ENCODE assay signal across 10 cellular contexts in genomic region chr11:83073248-83073647, GRCh38. TPM values are rescaled to one million over a fixed set of nuclear protein-coding genes. Genes with fewer than 3 reads are reported as not detected.
A peak's percentile ranks its signal among the peaks of the same experiment; 100 is the strongest.
DNase-seq lines count a peak whose midpoint lies in the region; ATAC-seq and TF ChIP-seq lines count a peak whose summit lies in the region.
"Had no signal": no experiment of that assay in that cellular context is flagged by ENCODE, and none has a peak within 500 bp of the region (broad histone marks: within the 10 kb centered on the region; RNA-seq: fewer than 3 reads in every experiment).

No MANE protein-coding gene starts in this region.

- in situ Hi-C loops in astrocyte of the cerebellum (cut with HindIII; ENCODE audit: low sequenced_read_pairs): no loop called here

- TF ChIP-seq EP300 in tibial nerve (IDR thresholded peaks at IDR 0.05): no peak

- peak overlapping the region in 2 of 3 donors; percentile 78 to 85 for H3K4me3 ChIP-seq in breast epithelium
- H3K4me3 ChIP-seq in astrocyte of the cerebellum (ENCODE audit: low read depth, low read length): peak overlapping the region; percentile 90
- peak overlapping the region; percentile 76 to 84 (median 79) for H3K4me3 ChIP-seq in right lobe of liver
- peak overlapping the region in 2 of 4 donors; percentile 73 to 78 for H3K4me3 ChIP-seq in tibial nerve

- H3K9me3 ChIP-seq in breast epithelium: no peaks in the 10 kb centered on the region
- H3K9me3 ChIP-seq in right lobe of liver: no peaks in the 10 kb centered on the region
- H3K9me3 ChIP-seq in tibial nerve: no peaks in the 10 kb centered on the region

- H3K4me1 ChIP-seq in breast epithelium: peaks cover 0 to 3% of the 10 kb centered on the region in 2 donors
- peaks cover 0 to 34% (median 7%) of the 10 kb centered on the region in 4 donors for H3K4me1 ChIP-seq in right lobe of liver
- H3K4me1 ChIP-seq in tibial nerve: peaks cover 0 to 43% (median 24%) of the 10 kb centered on the region in 4 donors

- ATAC-seq in right lobe of liver: no peak

- no TSS peak for BruUV-seq in MCF 10A (replicated peaks; lab: Mats Ljungman, UMichigan)

- H3K27me3 Mint-ChIP-seq in MCF 10A (ENCODE audit: insufficient read depth, unreplicated experiment): no peaks in the 10 kb centered on the region

- CTCF ChIA-PET in MCF 10A (lab: Yijun Ruan, JAX): interaction anchor here (0.8 to 1.6 kb wide), 8 partner anchors 12 to 746 kb away, joined by 3 to 5 read pairs (median 3); no protein-coding TSS in a partner anchor

- H3K27me3 ChIP-seq in breast epithelium (no peaks in the 10 kb centered on the region), right lobe of liver (no peaks in the 10 kb centered on the region), tibial nerve (no peaks in the 10 kb centered on the region)

- TF ChIP-seq CTCF in breast epithelium (IDR thresholded peaks at IDR 0.05) (no peak), MCF 10A (IDR thresholded peaks at IDR 0.05; ENCODE audit: unreplicated experiment) (no peak), astrocyte of the cerebellum (IDR thresholded peaks at IDR 0.05; ENCODE audit: low read depth, low read length, missing control alignments) (no peak), right lobe of liver (IDR thresholded peaks at IDR 0.05) (no peak), tibial nerve (IDR thresholded peaks at IDR 0.05) (no peak)

- H3K27ac Mint-ChIP-seq in MCF 10A (ENCODE audit: low read depth, unreplicated experiment): no peak overlapping the region

- DNase-seq in breast epithelium (ENCODE audit: low spot score in 2 of 2): no peak
- no peak for DNase-seq in MCF 10A (ENCODE audit: unreplicated experiment)
- DNase-seq in astrocyte of the cerebellum (ENCODE audit: low read depth): no peak
- no peak for DNase-seq in right lobe of liver
- DNase-seq in tibial nerve (ENCODE audit: low spot score in 2 of 2): no peak
- no peak for DNase-seq in DMS114 treated with DMSO at 0.1 percent for 48 hours (lab: John Stamatoyannopoulos, UW; ENCODE audit: unreplicated experiment)
- no peak for DNase-seq in OCI-M1 (lab: John Stamatoyannopoulos, UW)
- no peak for DNase-seq in activated T-cell treated with anti-CD3 and anti-CD28 coated beads, Interleukin-2, amount 50 U/mL, for 1 hour
- DNase-seq: activated naive CD4-positive, alpha-beta T cell treated with Interleukin-2 at 50 U/mL for 16 hours; NCI-H2029 had no signal

- no peak overlapping the region for H3K4me3 Mint-ChIP-seq in MCF 10A (ENCODE audit: unreplicated experiment)

- WGBS in right lobe of liver (ENCODE audit: insufficient coverage, low coverage, low lambda C conversion rate, missing lambda C conversion rate): 80% methylated on average over 1 of the region's 1 CpG
- WGBS in tibial nerve, 2 donors: 73 to 82% methylated on average over 1 of the region's 1 CpG

- intact Hi-C loops in breast epithelium (cut with DNase I; ENCODE audit: low total_unique reads) (no loop called here), MCF 10A (cut with micrococcal nuclease) (loop anchor here (5.0 to 10.0 kb wide), 3 partner anchors 41 to 206 kb away; no protein-coding TSS in a partner anchor), right lobe of liver (cut with DNase I) (loop anchor here in 1 of 2 donors (10.0 kb wide), 1 partner anchor 168 kb away; the partner anchor contains the start of genes DDIAS and PRCP)

- no peaks in the 10 kb centered on the region for H3K9me3 Mint-ChIP-seq in MCF 10A (ENCODE audit: unreplicated experiment)

- H3K27ac ChIP-seq in breast epithelium (peak overlapping the region; percentile 97 to 98), right lobe of liver (peak overlapping the region in 1 of 3 donors; percentile 93), tibial nerve (peak overlapping the region in 3 of 4 donors; percentile 91 to 97 (median 96))

- H3K36me3 ChIP-seq in breast epithelium: no peaks in the 10 kb centered on the region
- peaks cover 0 to 21% (median 0%) of the 10 kb centered on the region in 4 donors for H3K36me3 ChIP-seq in right lobe of liver
- H3K36me3 ChIP-seq in tibial nerve: peaks cover 0 to 23% (median 3%) of the 10 kb centered on the region in 3 donors

- POLR2A ChIA-PET in MCF 10A (lab: Yijun Ruan, JAX): interaction anchor here (0.6 to 7.3 kb wide), 12 partner anchors 11 to 173 kb away, joined by 3 to 188 read pairs (median 6); partner anchors contain the start of genes PCF11 and PRCP

- no peak for TF ChIP-seq POLR2A in breast epithelium (IDR thresholded peaks at IDR 0.05)
- no peak for TF ChIP-seq POLR2A in right lobe of liver (IDR thresholded peaks at IDR 0.05)
- no peak for TF ChIP-seq POLR2A in tibial nerve (IDR thresholded peaks at IDR 0.05)

- peaks cover 45% of the 10 kb centered on the region for H3K36me3 Mint-ChIP-seq in MCF 10A (ENCODE audit: insufficient read depth, unreplicated experiment)

- peaks cover 26% of the 10 kb centered on the region for H3K4me1 Mint-ChIP-seq in MCF 10A (ENCODE audit: insufficient read depth, unreplicated experiment)

RNA-seq across cellular contexts. Expression of gene RAB30, which starts 1.6 kb away (rescaled TPM):
- total RNA-seq in breast epithelium (10 to 100 TPM; 20.3 to 26.6 (median 24.2) TPM), MCF 10A (2022) (12.5 and 13.2 TPM in 2 replicates), right lobe of liver (1 to 10 TPM; 4.1 to 9.6 (median 6.7) TPM), tibial nerve (10 to 100 TPM; 19.8 to 50.4 (median 31.2) TPM)
